ENCODE assay signal across 1 cellular context in the genomic region with DNA sequence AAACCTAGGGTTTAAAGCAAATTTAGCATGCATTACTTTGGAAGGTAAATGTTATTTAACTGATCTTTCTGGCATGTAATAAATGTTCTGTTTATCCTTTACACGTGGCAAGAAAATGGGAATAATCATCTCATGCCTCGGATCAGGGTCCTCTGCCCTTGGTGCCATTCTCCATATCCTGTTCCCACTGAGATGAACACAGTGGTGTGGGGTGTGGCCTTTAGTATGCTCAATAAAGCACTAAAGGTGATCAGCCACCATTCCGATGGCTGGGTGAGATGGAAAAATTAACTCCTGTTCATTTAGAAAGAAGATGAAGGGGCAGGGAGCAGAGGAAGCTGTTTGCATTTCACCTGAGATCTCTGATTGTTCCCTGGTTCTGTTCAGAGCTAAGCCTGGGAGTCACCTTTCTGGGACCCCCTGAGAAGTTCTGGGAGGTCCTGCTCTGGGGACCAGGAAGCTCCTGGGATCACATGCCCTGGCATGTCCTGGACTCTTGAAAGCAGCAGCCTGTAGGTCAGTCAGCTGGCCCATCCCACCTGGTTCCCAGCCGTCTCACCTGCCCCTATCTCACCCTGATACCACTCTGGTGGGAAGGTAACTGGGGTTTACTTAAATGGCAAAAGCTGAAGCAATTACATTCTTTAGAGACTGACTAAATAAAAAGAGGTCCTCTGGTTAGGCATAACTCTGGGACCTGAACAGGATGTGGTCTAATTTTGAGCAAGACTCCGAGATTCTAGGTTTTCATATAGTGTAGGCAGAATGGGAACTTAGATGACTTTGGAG.
TF ChIP-seq lines count a peak whose summit lies in the region.

No MANE protein-coding gene starts in this region.

TF ChIP-seq in IMR-90, 13 proteins besides CTCF, POLR2A, EP300 and RAD21:
- TF ChIP-seq NFE2L2 (IDR thresholded peaks at IDR 0.05; ENCODE audit: low read depth, low read length) (no peak), CEBPB (IDR thresholded peaks at IDR 0.05; ENCODE audit: low read depth, low read length) (peak; percentile 72)
